In genomic region chr1:179353546-179353945, GRCh38 we compare ENCODE assay signal across 12 cellular contexts. TPM values are rescaled to one million over a fixed set of nuclear protein-coding genes. Genes with fewer than 3 reads are reported as not detected.
DNase-seq lines count a peak whose midpoint lies in the region; ATAC-seq and TF ChIP-seq lines count a peak whose summit lies in the region.
"Had no signal": no experiment of that assay in that cellular context is flagged by ENCODE, and none has a peak within 500 bp of the region (broad histone marks: within the 10 kb centered on the region; RNA-seq: fewer than 3 reads in every experiment).

No MANE protein-coding gene starts in this region.

- intact Hi-C loops in left lung (cut with DNase I), result no loop called here

- ATAC-seq in left lung (peak; percentile 81), upper lobe of left lung (ENCODE audit: low FRiP score in 2 of 2) (peak; percentile 63 to 94), HG03432 (IDR thresholded peaks at IDR 0.05; ENCODE audit: unreplicated experiment) (no peak), GM21423 (IDR thresholded peaks at IDR 0.05; ENCODE audit: unreplicated experiment) (no peak)
- ATAC-seq: activated CD4-positive, CD25-positive, alpha-beta regulatory T cell treated with anti-CD3 and anti-CD28 coated beads, Interleukin-2, amount 50 U/mL, for 24 hours had no signal

- peaks cover 25% of the 10 kb centered on the region for H3K36me3 ChIP-seq in MG63
- peaks cover 0 to 55% of the 10 kb centered on the region in 2 donors for H3K36me3 ChIP-seq in left lung
- peaks cover 4 to 46% (median 10%) of the 10 kb centered on the region in 4 donors for H3K36me3 ChIP-seq in upper lobe of left lung

- H3K4me1 ChIP-seq in left lung, result no peaks in the 10 kb centered on the region
- H3K4me1 ChIP-seq in upper lobe of left lung, result no peaks in the 10 kb centered on the region
- H3K4me1 ChIP-seq: thyroid gland had no signal

- DNase-seq in MG63 (peak; percentile 70), dedifferentiated amniotic fluid mesenchymal stem cell (ENCODE audit: extremely low spot score) (peak; percentile 45), left lung (no peak), upper lobe of left lung (no peak), germinal center (ENCODE audit: low spot score) (no peak)
- DNase-seq: DMS53, NCI-H2171, SHP77 treated with DMSO at 0.1 percent for 48 hours, thyroid gland had no signal

- peak overlapping the region in 1 of 2 donors; percentile 20 for H3K27ac ChIP-seq in left lung
- no peak overlapping the region for H3K27ac ChIP-seq in upper lobe of left lung
- H3K27ac ChIP-seq: thyroid gland had no signal

- H3K9me3 ChIP-seq in MG63 (no peaks in the 10 kb centered on the region), left lung (no peaks in the 10 kb centered on the region), upper lobe of left lung (no peaks in the 10 kb centered on the region)
- H3K9me3 ChIP-seq: thyroid gland had no signal

- TF ChIP-seq CTCF in left lung (IDR thresholded peaks at IDR 0.05) (no peak), upper lobe of left lung (IDR thresholded peaks at IDR 0.05) (no peak)

- TF ChIP-seq EP300 in upper lobe of left lung (IDR thresholded peaks at IDR 0.05), result no peak

- H3K4me3 ChIP-seq in MG63 (no peak overlapping the region), left lung (no peak overlapping the region), upper lobe of left lung (no peak overlapping the region)
- H3K4me3 ChIP-seq: thyroid gland had no signal

- TF ChIP-seq POLR2A in upper lobe of left lung (IDR thresholded peaks at IDR 0.05), result no peak

- no peaks in the 10 kb centered on the region for H3K27me3 ChIP-seq in MG63
- no peaks in the 10 kb centered on the region for H3K27me3 ChIP-seq in left lung
- no peaks in the 10 kb centered on the region for H3K27me3 ChIP-seq in upper lobe of left lung
- H3K27me3 ChIP-seq: thyroid gland had no signal

- WGBS in upper lobe of left lung, 2 donors, result 76 to 81% methylated on average over 5 of the region's 5 CpGs

RNA-seq across cellular contexts. Expression of gene AXDND1, which starts 12.2 kb away (rescaled TPM):
- total RNA-seq in MG63 (2014; rRNA removed; shearing (Covaris generic); ENCODE audit: low replicate concordance), result 0.82 TPM in 1 of 2 replicates, not detected in the other
- total RNA-seq in left lung (under 1 TPM in 1 of 2 donors, not detected in 1; 0.58 TPM), upper lobe of left lung (1 to 10 TPM in 1 of 6 donors, under 1 TPM in 2, not detected in 3; 0.44 to 2.9 (median 0.61) TPM)

RNA-seq across cellular contexts. Expression of gene SOAT1, which starts 59.9 kb away (rescaled TPM):
- total RNA-seq in MG63 (2014; rRNA removed; shearing (Covaris generic); ENCODE audit: low replicate concordance), result 9.5 and 9.7 TPM in 2 replicates
- total RNA-seq in left lung, result 100 to 1,000 TPM in 1 of 2 donors, 10 to 100 TPM in 1; 75.6 to 102 TPM
- total RNA-seq in upper lobe of left lung, result 10 to 100 TPM; 14.6 to 95.6 (median 34.3) TPM

Comparison
In these comparisons a context has a peak if more than half of its experiments do, and no peak if none do; other contexts are left out.
1. DNase-seq: peak in MG63 (single experiment) and dedifferentiated amniotic fluid mesenchymal stem cell (single experiment); none in left lung (0 of 2), upper lobe of left lung (0 of 2) and germinal center (single experiment).
2. ATAC-seq: peak in left lung (single experiment) and upper lobe of left lung (2 of 2); none in HG03432 (single experiment) and GM21423 (single experiment).